Comparison of ENCODE assay signal across 23 cellular contexts in the genomic region with DNA sequence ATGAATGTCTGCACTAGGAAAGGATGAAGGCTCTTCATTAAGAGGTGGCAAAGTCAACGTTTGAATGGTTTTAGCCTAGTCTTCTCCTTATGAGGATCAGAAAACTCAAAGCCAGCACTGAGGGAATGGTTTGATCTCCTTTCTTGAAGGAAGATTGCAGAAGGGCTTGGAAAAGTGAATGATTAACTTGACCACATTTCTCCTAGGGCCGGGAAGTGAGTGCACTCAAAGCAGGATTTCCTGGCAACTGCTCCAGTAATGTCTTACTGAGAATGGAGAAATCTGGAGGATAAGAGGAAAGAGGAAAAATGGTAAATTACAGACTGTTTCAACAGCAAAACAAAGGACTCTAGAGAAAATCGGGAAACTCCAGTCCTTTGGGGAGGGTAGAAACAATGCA.
"Had no signal": no experiment of that assay in that cellular context is flagged by ENCODE, and none has a peak within 500 bp of the region (broad histone marks: within the 10 kb centered on the region; RNA-seq: fewer than 3 reads in every experiment).

No MANE protein-coding gene starts in this region.

- H3K36me3 ChIP-seq: esophagus squamous epithelium, heart right ventricle, neutrophil, ovary, upper lobe of left lung, WERI-Rb-1 had no signal

- H3K27ac Mint-ChIP-seq: activated naive CD4-positive, alpha-beta T cell treated with anti-CD3 and anti-CD28 coated beads, Interleukin-2, amount 50 U/mL, for 72 hours; activated T-helper 17 cell treated with anti-CD3 and anti-CD28 coated beads, Interleukin-2, amount 50 U/mL, for 72 hours; brain; T-cell; T-helper 2 cell treated with Interferon-gamma antibody and Interleukin-4, amounts not matched to agents 5 μg/mL and 100 μg/mL, for 36 hours had no signal

- H3K36me3 Mint-ChIP-seq: brain, T-cell had no signal

- H3K27me3 ChIP-seq: esophagus squamous epithelium, heart right ventricle, ovary, upper lobe of left lung had no signal

- H3K4me3 ChIP-seq: esophagus squamous epithelium, heart right ventricle, ovary, psoas muscle, upper lobe of left lung had no signal

- H3K27ac ChIP-seq: esophagus squamous epithelium, heart right ventricle, neutrophil, ovary, psoas muscle, upper lobe of left lung, WERI-Rb-1 had no signal

- ATAC-seq: activated naive CD4-positive, alpha-beta T cell treated with anti-CD3 and anti-CD28 coated beads, Interleukin-2, amount 50 U/mL, for 72 hours; activated T-helper 17 cell treated with anti-CD3 and anti-CD28 coated beads, Interleukin-2, amount 50 U/mL, for 72 hours; heart right ventricle; left ventricle myocardium superior; psoas muscle; right cardiac atrium; stimulated activated naive CD8-positive, alpha-beta T cell treated with anti-CD3 and anti-CD28 coated beads, Interleukin-15, Interleukin-2, amounts not matched to agents 100 U/mL and 50 U/mL, for 24 hours; T-cell had no signal

- H3K27me3 Mint-ChIP-seq: activated T-helper 17 cell treated with anti-CD3 and anti-CD28 coated beads, Interleukin-2, amount 50 U/mL, for 72 hours had no signal

- DNase-seq: activated CD4-positive, alpha-beta T cell treated with anti-CD3 and anti-CD28 coated beads for 1 hour; activated T-cell treated with anti-CD3 and anti-CD28 coated beads, Interleukin-2, amount 50 U/mL, for 1 hour; aorta; caudate nucleus; effector memory CD4-positive, alpha-beta T cell; esophagus squamous epithelium; heart right ventricle; left ventricle myocardium superior; ovary; psoas muscle; right cardiac atrium; stimulated activated CD4-positive, alpha-beta T cell treated with anti-CD3 and anti-CD28 coated beads, Interleukin-12 subunit alpha, Interleukin-12 subunit beta, amount 100 ng/mL, for 4 hours; stimulated activated CD4-positive, alpha-beta T cell treated with anti-CD3 and anti-CD28 coated beads, Interleukin-4, amount 100 ng/mL, for 4 hours; stimulated activated naive CD8-positive, alpha-beta T cell treated with anti-CD3 and anti-CD28 coated beads, Interleukin-15, Interleukin-2, amounts not matched to agents 100 U/mL and 50 U/mL, for 24 hours; T-cell; upper lobe of left lung; WERI-Rb-1 had no signal

- H3K4me1 ChIP-seq: psoas muscle had no signal

- H3K4me3 Mint-ChIP-seq: activated T-helper 17 cell treated with anti-CD3 and anti-CD28 coated beads, Interleukin-2, amount 50 U/mL, for 72 hours; brain; nephron; T-cell; T-helper 2 cell treated with Interferon-gamma antibody and Interleukin-4, amounts not matched to agents 5 μg/mL and 100 μg/mL, for 36 hours had no signal

- H3K4me1 Mint-ChIP-seq: activated T-helper 17 cell treated with anti-CD3 and anti-CD28 coated beads, Interleukin-2, amount 50 U/mL, for 72 hours; brain; T-cell had no signal

- H3K9me3 Mint-ChIP-seq: T-helper 2 cell treated with Interferon-gamma antibody and Interleukin-4, amounts not matched to agents 5 μg/mL and 100 μg/mL, for 36 hours had no signal

- H3K9me3 ChIP-seq: esophagus squamous epithelium, neutrophil, ovary, psoas muscle, upper lobe of left lung had no signal
